In genomic region chr19:6529937-6530384, GRCh38 we compare ENCODE assay signal across 1 cellular context.
TF ChIP-seq lines count a peak whose summit lies in the region.

No MANE protein-coding gene starts in this region.

TF ChIP-seq in K562, 482 proteins besides CTCF, POLR2A, EP300 and RAD21 (continued from another document and continues in another):
- TF ChIP-seq CREB3 (tag; conservative IDR thresholded peaks at IDR 0.05; ENCODE audit: low read depth) = no peak
- no peak for TF ChIP-seq CHCHD3 (CRISPR knock-in tag; IDR thresholded peaks at IDR 0.05)
- no peak for TF ChIP-seq RBM39 (optimal IDR thresholded peaks at IDR 0.05; ENCODE audit: low read depth, low read length)
- no peak for TF ChIP-seq TEAD1 (CRISPR knock-in tag; IDR thresholded peaks at IDR 0.05)
- TF ChIP-seq HDAC3 (IDR thresholded peaks at IDR 0.05; ENCODE audit: borderline replicate concordance, partially characterized antibody) = peak; percentile 73
- TF ChIP-seq POLR2AphosphoS2 (IDR thresholded peaks at IDR 0.05; ENCODE audit: low read length) = no peak
- no peak for TF ChIP-seq PHF8 (IDR thresholded peaks at IDR 0.05; ENCODE audit: borderline replicate concordance, low read length)
- no peak for TF ChIP-seq ZNF143 (CRISPR knock-in tag; IDR thresholded peaks at IDR 0.05)
- TF ChIP-seq TCF7 (IDR thresholded peaks at IDR 0.05; ENCODE audit: borderline replicate concordance) = no peak
- TF ChIP-seq BCLAF1 (IDR thresholded peaks at IDR 0.05; ENCODE audit: borderline replicate concordance in 1 of 2, control insufficient read depth in 1 of 2, low read depth in 2 of 2, low read length in 1 of 2) = peak in 1 of 2 experiments; percentile 59; a peak in 1 of 4 replicates
- TF ChIP-seq HNRNPLL (IDR thresholded peaks at IDR 0.05; ENCODE audit: low read depth, low read length, poor library complexity, severe bottlenecking) = no peak
- peak; percentile 16; the same call in 1 of the 2 replicates for TF ChIP-seq NR2C1 (IDR thresholded peaks at IDR 0.05)
- no peak for TF ChIP-seq NR2C1 (tag; IDR thresholded peaks at IDR 0.05)
- TF ChIP-seq ZBTB34 (CRISPR knock-in tag; IDR thresholded peaks at IDR 0.05) = no peak
- TF ChIP-seq KLF1 (tag; IDR thresholded peaks at IDR 0.05) = no peak
- TF ChIP-seq FOXM1 (IDR thresholded peaks at IDR 0.05; ENCODE audit: low read depth) = no peak
- no peak for TF ChIP-seq FOXM1 (CRISPR knock-in tag; IDR thresholded peaks at IDR 0.05; ENCODE audit: low read depth)
- TF ChIP-seq ZNF232 (CRISPR knock-in tag; IDR thresholded peaks at IDR 0.05) = 0 out of 2 replicates have a peak, but pooled peaks have one; percentile 35
- TF ChIP-seq ZZZ3 (IDR thresholded peaks at IDR 0.05) = 0 out of 2 replicates have a peak, but pooled peaks have one; percentile 63
- no peak for TF ChIP-seq MNT (conservative IDR thresholded peaks at IDR 0.05)
- no peak for TF ChIP-seq ZNF282 (CRISPR knock-in tag; IDR thresholded peaks at IDR 0.05)
- TF ChIP-seq SOX6 (IDR thresholded peaks at IDR 0.05) = 0 out of 2 replicates have a peak, but pooled peaks have one; percentile 8
- no peak for TF ChIP-seq ARID1B (IDR thresholded peaks at IDR 0.05)
- TF ChIP-seq VEZF1 (CRISPR knock-in tag; IDR thresholded peaks at IDR 0.05) = no peak
- TF ChIP-seq FOXK1 (CRISPR knock-in tag; IDR thresholded peaks at IDR 0.05; ENCODE audit: borderline replicate concordance) = 0 out of 2 replicates have a peak, but pooled peaks have one; percentile 36
- TF ChIP-seq JUNB (CRISPR knock-in tag; conservative IDR thresholded peaks at IDR 0.05) = no peak
- TF ChIP-seq CAMTA2 (CRISPR knock-in tag; conservative IDR thresholded peaks at IDR 0.05) = no peak
- TF ChIP-seq ZNF512 (tag; IDR thresholded peaks at IDR 0.05) = 0 out of 2 replicates have a peak, but pooled peaks have one; percentile 49
- TF ChIP-seq RHOXF2B (CRISPR knock-in tag; conservative IDR thresholded peaks at IDR 0.05) = no peak
- no peak for TF ChIP-seq ZBTB43 (CRISPR knock-in tag; IDR thresholded peaks at IDR 0.05)
- no peak for TF ChIP-seq PRMT5 (CRISPR knock-in tag; IDR thresholded peaks at IDR 0.05)
- TF ChIP-seq MAFG (tag; conservative IDR thresholded peaks at IDR 0.05) = no peak
- no peak for TF ChIP-seq ELF1 (tag; IDR thresholded peaks at IDR 0.05)
- no peak for TF ChIP-seq DMBX1 (CRISPR knock-in tag; IDR thresholded peaks at IDR 0.05; ENCODE audit: borderline replicate concordance)
- TF ChIP-seq U2AF2 (optimal IDR thresholded peaks at IDR 0.05; ENCODE audit: low read depth, low read length) = no peak
- TF ChIP-seq MEF2A (IDR thresholded peaks at IDR 0.05; ENCODE audit: control insufficient read depth, low read depth, low read length) = no peak
- no peak for TF ChIP-seq ILK (tag; IDR thresholded peaks at IDR 0.05; ENCODE audit: borderline replicate concordance, low read depth)
- TF ChIP-seq BMI1 (IDR thresholded peaks at IDR 0.05; ENCODE audit: low read length) = no peak
- peak; percentile 65; the same call in 1 of the 2 replicates for TF ChIP-seq SMARCC2 (IDR thresholded peaks at IDR 0.05; ENCODE audit: low read depth)
- TF ChIP-seq GATAD2A (IDR thresholded peaks at IDR 0.05) = peak; percentile 61; the same call in 1 of the 2 replicates
- TF ChIP-seq IRF1 (CRISPR knock-in tag; IDR thresholded peaks at IDR 0.05; ENCODE audit: borderline replicate concordance) = no peak
- peak; percentile 97 for TF ChIP-seq ADNP (tag; IDR thresholded peaks at IDR 0.05)
- no peak for TF ChIP-seq RBM14 (IDR thresholded peaks at IDR 0.05; ENCODE audit: borderline replicate concordance, insufficient read depth, low read depth, low read length)
- no peak for TF ChIP-seq ZNF124 (CRISPR knock-in tag; IDR thresholded peaks at IDR 0.05)
- no peak for TF ChIP-seq MED1 (CRISPR knock-in tag; IDR thresholded peaks at IDR 0.05; ENCODE audit: borderline replicate concordance)
- TF ChIP-seq TSC22D4 (tag; IDR thresholded peaks at IDR 0.05) = no peak
- no peak for TF ChIP-seq ESRRB (CRISPR knock-in tag; IDR thresholded peaks at IDR 0.05; ENCODE audit: borderline replicate concordance)
- TF ChIP-seq CUX1 (CRISPR knock-in tag; IDR thresholded peaks at IDR 0.05) = no peak
- TF ChIP-seq MEIS2 (IDR thresholded peaks at IDR 0.05; ENCODE audit: partially characterized antibody) = no peak
- TF ChIP-seq ZNF174 (CRISPR knock-in tag; IDR thresholded peaks at IDR 0.05) = no peak
- TF ChIP-seq ZNF655 (CRISPR knock-in tag; IDR thresholded peaks at IDR 0.05) = no peak
